In genomic region chr9:89646189-89646588, GRCh38 we compare ENCODE assay signal across 26 cellular contexts. TPM values are rescaled to one million over a fixed set of nuclear protein-coding genes. Genes with fewer than 3 reads are reported as not detected.
"Had no signal": no experiment of that assay in that cellular context is flagged by ENCODE, and none has a peak within 500 bp of the region (broad histone marks: within the 10 kb centered on the region; RNA-seq: fewer than 3 reads in every experiment).

No MANE protein-coding gene starts in this region.

- H3K27ac ChIP-seq: colonic mucosa, dorsolateral prefrontal cortex, esophagus muscularis mucosa, foreskin keratinocyte, gastroesophageal sphincter, heart left ventricle, left lung, lower lobe of right lung had no signal

- H3K4me1 ChIP-seq: colonic mucosa, foreskin keratinocyte, lower lobe of right lung had no signal

- DNase-seq: colonic mucosa; cortex of kidney; dermis blood vessel endothelial cell; effector CD4-positive, alpha-beta T cell; effector memory CD4-positive, alpha-beta T cell; foreskin keratinocyte; heart left ventricle; hippocampal formation; left cardiac atrium; left lung; left ventricle myocardium superior; lower lobe of right lung; mesenchymal stem cell; mucosa of descending colon; naive B cell had no signal

- H3K4me3 Mint-ChIP-seq: mesothelial cell of epicardium, naive B cell had no signal

- H3K27ac Mint-ChIP-seq: mesothelial cell of epicardium, naive B cell had no signal

- H3K4me1 Mint-ChIP-seq: naive B cell had no signal

- FAIRE-seq: endothelial cell of umbilical vein, frontal cortex, islet of Langerhans, keratinocyte had no signal

- H3K4me3 ChIP-seq: colonic mucosa, dorsolateral prefrontal cortex, esophagus muscularis mucosa, gastroesophageal sphincter, heart left ventricle, left lung, lower lobe of right lung, mucosa of descending colon had no signal

- H3K36me3 Mint-ChIP-seq: mesothelial cell of epicardium had no signal

- ATAC-seq: foreskin keratinocyte, gastroesophageal sphincter, heart left ventricle, left cardiac atrium, left lung, left ventricle myocardium superior, lower lobe of right lung, mucosa of descending colon had no signal

- H3K36me3 ChIP-seq: colonic mucosa, esophagus muscularis mucosa, gastroesophageal sphincter, heart left ventricle, left lung, lower lobe of right lung had no signal

- H3K27me3 ChIP-seq: colonic mucosa, dorsolateral prefrontal cortex, esophagus muscularis mucosa, gastroesophageal sphincter, heart left ventricle, left lung had no signal

- H3K9me3 ChIP-seq: colonic mucosa, esophagus muscularis mucosa, gastroesophageal sphincter, heart left ventricle, left lung, lower lobe of right lung, mucosa of descending colon had no signal

RNA-seq across cellular contexts. Expression of gene GADD45G, which starts 41.4 kb away (rescaled TPM):
- total RNA-seq: dermis blood vessel endothelial cell, epithelial cell of proximal tubule, foreskin keratinocyte, lung microvascular endothelial cell had no signal
- polyA plus RNA-seq: fibroblast of lung had no signal
